15 cellular contexts compared by ENCODE assay signal in genomic region chr15:69535101-69535638, GRCh38.
DNase-seq lines count a peak whose midpoint lies in the region; ATAC-seq and TF ChIP-seq lines count a peak whose summit lies in the region.
"Had no signal": no experiment of that assay in that cellular context is flagged by ENCODE, and none has a peak within 500 bp of the region (broad histone marks: within the 10 kb centered on the region; RNA-seq: fewer than 3 reads in every experiment).

No MANE protein-coding gene starts in this region.

- DNase-seq in AG10803 (ENCODE audit: low read depth) (peak; percentile 50), MG63 (peak; percentile 84), MCF 10A (ENCODE audit: unreplicated experiment) (peak; percentile 34), myocyte (ENCODE audit: low read depth) (peak; percentile 66), DMS 273 treated with DMSO at 0.1 percent for 48 hours (lab: John Stamatoyannopoulos, UW) (no peak)
- no peak for DNase-seq in activated naive CD4-positive, alpha-beta T cell treated with anti-CD3 and anti-CD28 coated beads, Interleukin-2, amount 10 ng/mL, durations not matched to agents 7 days and 5 days
- DNase-seq in CD4-positive, alpha-beta T cell: no peak
- DNase-seq: activated CD4-positive, alpha-beta memory T cell treated with anti-CD3 and anti-CD28 coated beads for 36 hours; activated gamma-delta T cell; midbrain; NCI-H345 had no signal

- H3K4me3 ChIP-seq in AG10803 (ENCODE audit: low read length) (no peak overlapping the region), MG63 (no peak overlapping the region)

- TF ChIP-seq CTCF in AG10803 (conservative IDR thresholded peaks at IDR 0.05; ENCODE audit: low read length) (no peak), MCF 10A (IDR thresholded peaks at IDR 0.05; ENCODE audit: unreplicated experiment) (no peak)
- no peak for TF ChIP-seq CTCF in CD4-positive, alpha-beta T cell (IDR thresholded peaks at IDR 0.05)

- CTCF ChIA-PET in MCF 10A (lab: Yijun Ruan, JAX): interaction anchor here (0.6 to 1.0 kb wide), 4 partner anchors 21 to 1277 kb away, joined by 3 to 4 read pairs (median 3); no protein-coding TSS in a partner anchor
- CTCF ChIA-PET in activated naive CD4-positive, alpha-beta T cell treated with anti-CD3 and anti-CD28 coated beads, Interleukin-2, amount 10 ng/mL, durations not matched to agents 7 days and 5 days (lab: Charles Lee): no interaction called here
- CTCF ChIA-PET in CD4-positive, alpha-beta T cell (lab: Charles Lee): interaction anchor here (0.7 kb wide), 1 partner anchor 102 kb away, joined by 4 read pairs; no protein-coding TSS in a partner anchor

- intact Hi-C loops in MCF 10A (cut with micrococcal nuclease): no loop called here
- intact Hi-C loops in CD4-positive, alpha-beta T cell (cut with DNase I, micrococcal nuclease): no loop called here

- ATAC-seq in HG03342 (IDR thresholded peaks at IDR 0.05; ENCODE audit: unreplicated experiment): no peak
- no peak for ATAC-seq in CD4-positive, alpha-beta T cell (ENCODE audit: poor library complexity)
- ATAC-seq: HCT116 had no signal

- no peak overlapping the region for H3K27ac ChIP-seq in CD4-positive, alpha-beta T cell (ENCODE audit: low read depth, low read length)
- H3K27ac ChIP-seq: epithelial cell of prostate had no signal

- H3K27me3 Mint-ChIP-seq in MCF 10A (ENCODE audit: insufficient read depth, unreplicated experiment): peaks cover 9% of the 10 kb centered on the region
- H3K27me3 Mint-ChIP-seq in activated naive CD4-positive, alpha-beta T cell treated with anti-CD3 and anti-CD28 coated beads, Interleukin-2, amount 10 ng/mL, durations not matched to agents 7 days and 5 days: peaks cover 33% of the 10 kb centered on the region
- H3K27me3 Mint-ChIP-seq in CD4-positive, alpha-beta T cell: no peaks in the 10 kb centered on the region

- H3K27me3 ChIP-seq in MG63: no peaks in the 10 kb centered on the region
- no peaks in the 10 kb centered on the region for H3K27me3 ChIP-seq in CD4-positive, alpha-beta T cell (ENCODE audit: control insufficient read depth, insufficient read depth, low read length)

- no peak overlapping the region for H3K4me3 Mint-ChIP-seq in MCF 10A (ENCODE audit: unreplicated experiment)
- H3K4me3 Mint-ChIP-seq in activated naive CD4-positive, alpha-beta T cell treated with anti-CD3 and anti-CD28 coated beads, Interleukin-2, amount 10 ng/mL, durations not matched to agents 7 days and 5 days: no peak overlapping the region
- H3K4me3 Mint-ChIP-seq in CD4-positive, alpha-beta T cell: no peak overlapping the region
- H3K4me3 Mint-ChIP-seq: activated CD4-positive, alpha-beta memory T cell treated with anti-CD3 and anti-CD28 coated beads for 36 hours; central memory CD8-positive, alpha-beta T cell had no signal

- no peaks in the 10 kb centered on the region for H3K9me3 ChIP-seq in MG63
- no peaks in the 10 kb centered on the region for H3K9me3 ChIP-seq in CD4-positive, alpha-beta T cell (ENCODE audit: control insufficient read depth, low read length)

- peaks cover 7% of the 10 kb centered on the region for H3K36me3 Mint-ChIP-seq in MCF 10A (ENCODE audit: insufficient read depth, unreplicated experiment)
- no peaks in the 10 kb centered on the region for H3K36me3 Mint-ChIP-seq in activated naive CD4-positive, alpha-beta T cell treated with anti-CD3 and anti-CD28 coated beads, Interleukin-2, amount 10 ng/mL, durations not matched to agents 7 days and 5 days
- no peaks in the 10 kb centered on the region for H3K36me3 Mint-ChIP-seq in CD4-positive, alpha-beta T cell (ENCODE audit: low read depth)
- H3K36me3 Mint-ChIP-seq: activated CD4-positive, alpha-beta memory T cell treated with anti-CD3 and anti-CD28 coated beads for 36 hours had no signal

- H3K9me3 Mint-ChIP-seq in MCF 10A (ENCODE audit: unreplicated experiment): no peaks in the 10 kb centered on the region
- no peaks in the 10 kb centered on the region for H3K9me3 Mint-ChIP-seq in activated naive CD4-positive, alpha-beta T cell treated with anti-CD3 and anti-CD28 coated beads, Interleukin-2, amount 10 ng/mL, durations not matched to agents 7 days and 5 days
- no peaks in the 10 kb centered on the region for H3K9me3 Mint-ChIP-seq in CD4-positive, alpha-beta T cell
- H3K9me3 Mint-ChIP-seq: activated CD4-positive, alpha-beta memory T cell treated with anti-CD3 and anti-CD28 coated beads for 36 hours; central memory CD8-positive, alpha-beta T cell had no signal

- no peaks in the 10 kb centered on the region for H3K36me3 ChIP-seq in MG63

- no peak overlapping the region for H3K27ac Mint-ChIP-seq in MCF 10A (ENCODE audit: low read depth, unreplicated experiment)
- H3K27ac Mint-ChIP-seq in activated naive CD4-positive, alpha-beta T cell treated with anti-CD3 and anti-CD28 coated beads, Interleukin-2, amount 10 ng/mL, durations not matched to agents 7 days and 5 days: no peak overlapping the region
- H3K27ac Mint-ChIP-seq in CD4-positive, alpha-beta T cell: no peak overlapping the region
- H3K27ac Mint-ChIP-seq: activated CD4-positive, alpha-beta memory T cell treated with anti-CD3 and anti-CD28 coated beads for 36 hours had no signal

- no peaks in the 10 kb centered on the region for H3K4me1 Mint-ChIP-seq in MCF 10A (ENCODE audit: insufficient read depth, unreplicated experiment)
- no peaks in the 10 kb centered on the region for H3K4me1 Mint-ChIP-seq in activated naive CD4-positive, alpha-beta T cell treated with anti-CD3 and anti-CD28 coated beads, Interleukin-2, amount 10 ng/mL, durations not matched to agents 7 days and 5 days
- no peaks in the 10 kb centered on the region for H3K4me1 Mint-ChIP-seq in CD4-positive, alpha-beta T cell (ENCODE audit: low read depth)
- H3K4me1 Mint-ChIP-seq: central memory CD8-positive, alpha-beta T cell had no signal

- BruUV-seq in MCF 10A (replicated peaks; lab: Mats Ljungman, UMichigan): no TSS peak

- POLR2A ChIA-PET in MCF 10A (lab: Yijun Ruan, JAX): interaction anchor here (0.7 to 1.9 kb wide), 4 partner anchors 8 to 22 kb away, joined by 3 to 5 read pairs (median 4); no protein-coding TSS in a partner anchor
- POLR2A ChIA-PET in CD4-positive, alpha-beta T cell (lab: Charles Lee): no interaction called here

Comparison
In these comparisons a context has a peak if more than half of its experiments do, and no peak if none do; other contexts are left out.
1. DNase-seq: peak in AG10803 (single experiment), MG63 (single experiment), MCF 10A (single experiment) and myocyte (single experiment); none in activated naive CD4-positive, alpha-beta T cell treated with anti-CD3 and anti-CD28 coated beads, Interleukin-2, amount 10 ng/mL, durations not matched to agents 7 days and 5 days (single experiment), DMS 273 treated with DMSO at 0.1 percent for 48 hours (single experiment) and CD4-positive, alpha-beta T cell (0 of 10).